ENCODE assay signal across 8 cellular contexts in the genomic region with DNA sequence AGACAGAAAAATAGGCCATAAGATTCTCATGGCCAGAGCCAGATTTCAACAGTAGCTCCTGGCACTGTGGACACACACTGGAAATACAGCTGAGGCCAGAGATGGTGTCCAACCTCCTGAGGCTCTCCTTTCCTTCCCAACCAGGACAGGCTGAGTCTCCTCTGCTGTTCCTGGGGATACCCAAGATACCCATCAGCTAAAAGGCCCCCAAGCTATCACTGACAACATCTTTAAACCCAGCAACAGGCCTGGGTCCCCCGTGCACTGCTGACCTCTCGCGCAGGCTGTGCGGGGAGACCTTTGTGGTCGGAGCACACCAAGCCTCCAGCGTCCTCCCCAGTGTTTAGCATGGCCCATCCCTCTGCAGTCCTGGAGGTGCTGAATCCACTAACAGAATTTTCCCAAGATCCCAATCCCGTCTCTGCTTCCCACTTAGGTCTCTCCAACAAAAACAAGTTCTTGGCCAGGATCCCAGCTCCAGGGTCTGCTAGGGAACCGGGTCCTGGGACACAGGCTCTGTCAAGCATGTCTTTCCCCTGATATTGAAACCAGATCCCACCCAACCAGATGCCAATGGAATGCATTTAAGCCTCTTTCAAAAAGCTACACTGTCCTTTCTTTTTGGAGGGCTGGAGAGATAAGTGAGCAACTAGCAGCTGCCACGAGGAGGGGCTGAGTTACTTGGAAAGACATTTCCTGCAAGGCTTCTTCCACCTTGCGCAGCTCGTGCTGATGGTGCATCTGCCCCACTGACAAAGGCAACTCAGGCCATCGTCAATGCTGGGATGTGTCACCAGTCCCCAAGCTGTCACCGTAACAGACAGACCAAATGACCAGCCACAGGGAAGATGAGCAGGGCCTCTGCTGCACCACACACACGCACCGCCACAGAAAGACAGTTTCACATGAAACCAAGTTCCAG.
DNase-seq lines count a peak whose midpoint lies in the region; ATAC-seq, FAIRE-seq and TF ChIP-seq lines count a peak whose summit lies in the region.

No MANE protein-coding gene starts in this region.

- no peaks in the 10 kb centered on the region for H3K79me2 ChIP-seq in GM12878 (ENCODE audit: control insufficient read depth, insufficient read depth, low read length)

- in situ Hi-C loops in GM12878 (cut with MboI): no loop called here

- H4K20me1 ChIP-seq in GM12878 (ENCODE audit: control insufficient read depth, insufficient read depth): peaks cover 9% of the 10 kb centered on the region

- RAD21 ChIA-PET in GM12878 (lab: Charles Lee; ENCODE audit: unreplicated experiment): interaction anchor here (0.6 to 2.8 kb wide), 7 partner anchors 10 to 205 kb away, joined by 3 to 23 read pairs (median 4); partner anchors contain the start of gene BCAR3

- POLR2A ChIA-PET in GM12878 (lab: Charles Lee): interaction anchor here (0.7 kb wide), 1 partner anchor 9 kb away, joined by 3 read pairs; no protein-coding TSS in a partner anchor

- peak overlapping the region; percentile 40 for H3K27ac ChIP-seq in GM12878 (ENCODE audit: control insufficient read depth, insufficient read depth)
- H3K27ac ChIP-seq in sigmoid colon: peak overlapping the region; percentile 11 to 30 (median 16)

- WGBS in GM12878 (ENCODE audit: insufficient coverage, insufficient replicate concordance, low lambda C conversion rate, missing lambda C conversion rate): 24% methylated on average over 15 of the region's 15 CpGs
- 80 to 85% methylated on average over 15 of the region's 15 CpGs for WGBS in sigmoid colon, 2 donors

- BruUV-seq in GM12878 (replicated peaks; lab: Mats Ljungman, UMichigan): no TSS peak

- H3K4me1 ChIP-seq in GM12878 (ENCODE audit: control insufficient read depth, insufficient read depth, low read length): peaks cover 28% of the 10 kb centered on the region
- H3K4me1 ChIP-seq in sigmoid colon: peaks cover 0 to 34% (median 33%) of the 10 kb centered on the region in 4 donors

- TF ChIP-seq CTCF in GM12878 (IDR thresholded peaks at IDR 0.05 in 2 of 3, conservative IDR thresholded peaks at IDR 0.05 in 1 of 3; ENCODE audit: control insufficient read depth in 2 of 3, extremely low read depth in 1 of 3, insufficient read depth in 1 of 3, low read depth in 3 of 3, low read length in 3 of 3): no peak
- no peak for TF ChIP-seq CTCF in sigmoid colon (IDR thresholded peaks at IDR 0.05)

- DNase-seq in GM12878 (ENCODE audit: low read depth, low spot score): no peak
- DNase-seq in sigmoid colon: peak; percentile 54
- DNase-seq in NCI-H2107 (lab: John Stamatoyannopoulos, UW): no peak
- DNase-seq in Kasumi-1 (lab: John Stamatoyannopoulos, UW): no peak
- no peak for DNase-seq in NOMO-1 treated with DMSO at 0.1 percent for 48 hours (lab: John Stamatoyannopoulos, UW; ENCODE audit: unreplicated experiment)
- DNase-seq in SW 1271 (lab: John Stamatoyannopoulos, UW): no peak

- ATAC-seq in GM19043 (IDR thresholded peaks at IDR 0.05; ENCODE audit: low read depth, unreplicated experiment): peak; percentile 7
- peak; percentile 31 for ATAC-seq in HG02870 (IDR thresholded peaks at IDR 0.05; ENCODE audit: unreplicated experiment)
- ATAC-seq in GM12878: peak; percentile 53

- no peak overlapping the region; the same call in 1 of the 2 replicates for H3K9ac ChIP-seq in GM12878 (ENCODE audit: control insufficient read depth, insufficient read depth, low read length)

- TF ChIP-seq POLR2A in GM12878 (IDR thresholded peaks at IDR 0.05; ENCODE audit: low read depth, low read length): no peak
- TF ChIP-seq POLR2A in sigmoid colon (IDR thresholded peaks at IDR 0.05): no peak

- H3K27me3 ChIP-seq in GM12878 (replicated peaks in 1 of 2; ENCODE audit: control insufficient read depth in 2 of 2, insufficient read depth in 2 of 2, low read length in 1 of 2) (no peaks in the 10 kb centered on the region; a peak in 2 of 4 replicates), sigmoid colon (no peaks in the 10 kb centered on the region)

- no peak overlapping the region for H2AFZ ChIP-seq in GM12878 (ENCODE audit: control insufficient read depth, low read depth, low read length)

- H3K36me3 ChIP-seq in GM12878 (ENCODE audit: control insufficient read depth in 2 of 2, insufficient read depth in 2 of 2, low read length in 1 of 2) (no peaks in the 10 kb centered on the region), sigmoid colon (no peaks in the 10 kb centered on the region)

- TF ChIP-seq EP300 in GM12878 (IDR thresholded peaks at IDR 0.05; ENCODE audit: borderline replicate concordance in 1 of 2, control insufficient read depth in 1 of 2, low read depth in 2 of 2, low read length in 2 of 2) (no peak), sigmoid colon (IDR thresholded peaks at IDR 0.05) (no peak)

- no peaks in the 10 kb centered on the region; the same call in 2 of the 3 replicates for H3K9me3 ChIP-seq in GM12878 (replicated peaks; ENCODE audit: control insufficient read depth, insufficient read depth, low read length)
- H3K9me3 ChIP-seq in sigmoid colon: no peaks in the 10 kb centered on the region

- CTCF ChIA-PET in GM12878 (lab: Yijun Ruan, JAX): interaction anchor here (0.8 to 2.0 kb wide), 9 partner anchors 9 to 304 kb away, joined by 3 to 9 read pairs (median 4); no protein-coding TSS in a partner anchor

- H3K4me2 ChIP-seq in GM12878 (ENCODE audit: control insufficient read depth, insufficient read depth): peak overlapping the region; percentile 77

- H3K4me3 ChIP-seq in GM12878 (no peak overlapping the region), sigmoid colon (no peak overlapping the region)

- no peak for FAIRE-seq in GM12878 (lab: Jason Lieb, UNC)

- TF ChIP-seq RAD21 in GM12878 (IDR thresholded peaks at IDR 0.05; ENCODE audit: insufficient read depth, low read depth, low read length): no peak

- intact Hi-C loops in GM12878 (cut with micrococcal nuclease; ENCODE audit: unreplicated experiment) (no loop called here), sigmoid colon (cut with DNase I) (loop anchor here (5.0 kb wide), 1 partner anchor 51 kb away; no protein-coding TSS in a partner anchor)

- SMC1A ChIA-PET in GM12878 (lab: Charles Lee; ENCODE audit: uncharacterized antibody, unreplicated experiment): interaction anchor here (0.8 to 2.7 kb wide), 9 partner anchors 9 to 546 kb away, joined by 3 to 15 read pairs (median 3); no protein-coding TSS in a partner anchor

TF ChIP-seq in GM12878, 131 proteins besides CTCF, POLR2A, EP300 and RAD21:
- no peak for TF ChIP-seq RFX5 (IDR thresholded peaks at IDR 0.05; ENCODE audit: low read depth, low read length)
- peak; percentile 10; the same call in 1 of the 2 replicates for TF ChIP-seq DPF2 (IDR thresholded peaks at IDR 0.05)
- no peak for TF ChIP-seq EGR1 (IDR thresholded peaks at IDR 0.05; ENCODE audit: borderline replicate concordance in 1 of 2, low read depth in 2 of 2, low read length in 2 of 2)
- 0 out of 2 replicates have a peak, but pooled peaks have one; percentile 5 for TF ChIP-seq NBN (IDR thresholded peaks at IDR 0.05)
- no peak for TF ChIP-seq ATF2 (IDR thresholded peaks at IDR 0.05; ENCODE audit: low read length)
- TF ChIP-seq IRF3 (IDR thresholded peaks at IDR 0.05): no peak
- TF ChIP-seq BHLHE40 (IDR thresholded peaks at IDR 0.05; ENCODE audit: borderline replicate concordance in 1 of 2, low read depth in 2 of 2, low read length in 1 of 2): no peak
- no peak for TF ChIP-seq SKIL (IDR thresholded peaks at IDR 0.05; ENCODE audit: low read depth, poor library complexity, severe bottlenecking)
- peak; percentile 63; the same call in 1 of the 2 replicates for TF ChIP-seq EED (IDR thresholded peaks at IDR 0.05; ENCODE audit: low read depth)
- no peak for TF ChIP-seq SIN3A (IDR thresholded peaks at IDR 0.05; ENCODE audit: low read depth, low read length)
- TF ChIP-seq NR2C1 (IDR thresholded peaks at IDR 0.05): no peak
